ENCODE assay signal across 1 cellular context in the genomic region with DNA sequence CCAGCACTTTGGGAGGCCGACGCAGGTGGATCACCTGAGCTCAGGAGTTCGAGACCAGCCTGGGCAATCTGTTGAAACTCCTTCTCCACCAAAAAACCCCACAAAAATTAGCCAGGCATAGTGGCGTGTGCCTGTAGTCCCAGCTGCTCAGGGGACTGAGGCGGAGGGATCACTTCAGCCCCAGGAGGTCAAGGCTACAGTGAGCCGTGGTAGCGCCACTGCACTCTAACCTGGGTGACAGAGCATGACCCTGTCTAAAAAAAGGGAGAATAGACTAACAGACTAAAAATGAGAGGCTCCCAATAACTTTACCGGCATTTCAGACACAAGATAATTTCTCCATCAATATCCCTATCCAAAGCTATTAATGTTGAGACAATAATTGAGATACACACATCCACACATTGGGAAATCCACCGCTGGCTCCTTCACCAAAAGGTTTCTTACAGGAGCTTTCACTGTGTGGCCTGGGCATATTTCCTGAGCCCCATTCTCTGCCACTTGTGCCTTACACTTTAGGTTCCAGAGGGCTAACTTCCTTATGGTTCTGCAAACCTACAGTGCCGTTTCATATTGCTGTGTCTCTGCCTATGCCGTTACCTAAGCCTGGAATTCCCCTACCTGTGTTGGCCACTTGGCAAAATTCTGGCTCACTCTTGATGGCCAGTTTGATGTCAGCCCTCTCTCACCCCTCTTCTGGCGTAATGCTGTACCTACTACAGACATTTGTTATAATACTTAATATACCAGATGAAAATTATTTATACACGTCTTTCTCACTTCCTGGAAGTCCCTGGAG.
TF ChIP-seq lines count a peak whose summit lies in the region.

No MANE protein-coding gene starts in this region.

TF ChIP-seq in HepG2, 621 proteins besides CTCF, POLR2A, EP300 and RAD21 (continues in another document):
- TF ChIP-seq TBX2 (CRISPR knock-in tag; IDR thresholded peaks at IDR 0.05; ENCODE audit: borderline replicate concordance) (no peak), ZBTB33 (CRISPR knock-in tag; IDR thresholded peaks at IDR 0.05) (peak; percentile 84), SSRP1 (CRISPR knock-in tag; IDR thresholded peaks at IDR 0.05) (no peak), RBM22 (optimal IDR thresholded peaks at IDR 0.05; ENCODE audit: low read length) (no peak), ZNF691 (CRISPR knock-in tag; IDR thresholded peaks at IDR 0.05; ENCODE audit: borderline replicate concordance, low read depth) (no peak), POGZ (CRISPR knock-in tag; IDR thresholded peaks at IDR 0.05) (peak; percentile 18; the same call in 1 of the 2 replicates), RELA (CRISPR knock-in tag; IDR thresholded peaks at IDR 0.05) (peak; percentile 62; the same call in 1 of the 2 replicates), POGK (CRISPR knock-in tag; conservative IDR thresholded peaks at IDR 0.05) (no peak), ZNF629 (CRISPR knock-in tag; conservative IDR thresholded peaks at IDR 0.05) (no peak), NR2F2 (IDR thresholded peaks at IDR 0.05; ENCODE audit: borderline replicate concordance, low read depth) (no peak), ZNF234 (CRISPR knock-in tag; conservative IDR thresholded peaks at IDR 0.05) (no peak), CBX5 (CRISPR knock-in tag; IDR thresholded peaks at IDR 0.05; ENCODE audit: borderline replicate concordance) (no peak), ZSCAN29 (CRISPR knock-in tag; conservative IDR thresholded peaks at IDR 0.05) (no peak), MTA1 (CRISPR knock-in tag; IDR thresholded peaks at IDR 0.05; ENCODE audit: borderline replicate concordance) (no peak), HDAC2 (CRISPR knock-in tag; IDR thresholded peaks at IDR 0.05) (no peak), MIER3 (CRISPR knock-in tag; IDR thresholded peaks at IDR 0.05; ENCODE audit: borderline replicate concordance) (no peak), ZBTB8A (CRISPR knock-in tag; IDR thresholded peaks at IDR 0.05; ENCODE audit: borderline replicate concordance, low read depth) (no peak), CREM (IDR thresholded peaks at IDR 0.05) (no peak), CREM (CRISPR knock-in tag; IDR thresholded peaks at IDR 0.05) (no peak), MEIS1 (CRISPR knock-in tag; IDR thresholded peaks at IDR 0.05; ENCODE audit: borderline replicate concordance) (no peak), NFAT5 (CRISPR knock-in tag; IDR thresholded peaks at IDR 0.05) (no peak), ZMYM4 (CRISPR knock-in tag; IDR thresholded peaks at IDR 0.05) (peak; percentile 57), AKNA (CRISPR knock-in tag; IDR thresholded peaks at IDR 0.05; ENCODE audit: borderline replicate concordance) (no peak), NRL (CRISPR knock-in tag; IDR thresholded peaks at IDR 0.05; ENCODE audit: borderline replicate concordance) (no peak), MYC (CRISPR knock-in tag; IDR thresholded peaks at IDR 0.05; ENCODE audit: borderline replicate concordance) (no peak), ZNF883 (CRISPR knock-in tag; IDR thresholded peaks at IDR 0.05; ENCODE audit: not compliant biosample characterization) (no peak)
- TF ChIP-seq, protein P1, sequence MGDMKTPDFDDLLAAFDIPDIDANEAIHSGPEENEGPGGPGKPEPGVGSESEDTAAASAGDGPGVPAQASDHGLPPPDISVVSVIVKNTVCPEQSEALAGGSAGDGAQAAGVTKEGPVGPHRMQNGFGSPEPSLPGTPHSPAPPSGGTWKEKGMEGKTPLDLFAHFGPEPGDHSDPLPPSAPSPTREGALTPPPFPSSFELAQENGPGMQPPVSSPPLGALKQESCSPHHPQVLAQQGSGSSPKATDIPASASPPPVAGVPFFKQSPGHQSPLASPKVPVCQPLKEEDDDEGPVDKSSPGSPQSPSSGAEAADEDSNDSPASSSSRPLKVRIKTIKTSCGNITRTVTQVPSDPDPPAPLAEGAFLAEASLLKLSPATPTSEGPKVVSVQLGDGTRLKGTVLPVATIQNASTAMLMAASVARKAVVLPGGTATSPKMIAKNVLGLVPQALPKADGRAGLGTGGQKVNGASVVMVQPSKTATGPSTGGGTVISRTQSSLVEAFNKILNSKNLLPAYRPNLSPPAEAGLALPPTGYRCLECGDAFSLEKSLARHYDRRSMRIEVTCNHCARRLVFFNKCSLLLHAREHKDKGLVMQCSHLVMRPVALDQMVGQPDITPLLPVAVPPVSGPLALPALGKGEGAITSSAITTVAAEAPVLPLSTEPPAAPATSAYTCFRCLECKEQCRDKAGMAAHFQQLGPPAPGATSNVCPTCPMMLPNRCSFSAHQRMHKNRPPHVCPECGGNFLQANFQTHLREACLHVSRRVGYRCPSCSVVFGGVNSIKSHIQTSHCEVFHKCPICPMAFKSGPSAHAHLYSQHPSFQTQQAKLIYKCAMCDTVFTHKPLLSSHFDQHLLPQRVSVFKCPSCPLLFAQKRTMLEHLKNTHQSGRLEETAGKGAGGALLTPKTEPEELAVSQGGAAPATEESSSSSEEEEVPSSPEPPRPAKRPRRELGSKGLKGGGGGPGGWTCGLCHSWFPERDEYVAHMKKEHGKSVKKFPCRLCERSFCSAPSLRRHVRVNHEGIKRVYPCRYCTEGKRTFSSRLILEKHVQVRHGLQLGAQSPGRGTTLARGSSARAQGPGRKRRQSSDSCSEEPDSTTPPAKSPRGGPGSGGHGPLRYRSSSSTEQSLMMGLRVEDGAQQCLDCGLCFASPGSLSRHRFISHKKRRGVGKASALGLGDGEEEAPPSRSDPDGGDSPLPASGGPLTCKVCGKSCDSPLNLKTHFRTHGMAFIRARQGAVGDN (CRISPR knock-in tag; IDR thresholded peaks at IDR 0.05) = 0 out of 2 replicates have a peak, but pooled peaks have one; percentile 28
- TF ChIP-seq, protein P2, sequence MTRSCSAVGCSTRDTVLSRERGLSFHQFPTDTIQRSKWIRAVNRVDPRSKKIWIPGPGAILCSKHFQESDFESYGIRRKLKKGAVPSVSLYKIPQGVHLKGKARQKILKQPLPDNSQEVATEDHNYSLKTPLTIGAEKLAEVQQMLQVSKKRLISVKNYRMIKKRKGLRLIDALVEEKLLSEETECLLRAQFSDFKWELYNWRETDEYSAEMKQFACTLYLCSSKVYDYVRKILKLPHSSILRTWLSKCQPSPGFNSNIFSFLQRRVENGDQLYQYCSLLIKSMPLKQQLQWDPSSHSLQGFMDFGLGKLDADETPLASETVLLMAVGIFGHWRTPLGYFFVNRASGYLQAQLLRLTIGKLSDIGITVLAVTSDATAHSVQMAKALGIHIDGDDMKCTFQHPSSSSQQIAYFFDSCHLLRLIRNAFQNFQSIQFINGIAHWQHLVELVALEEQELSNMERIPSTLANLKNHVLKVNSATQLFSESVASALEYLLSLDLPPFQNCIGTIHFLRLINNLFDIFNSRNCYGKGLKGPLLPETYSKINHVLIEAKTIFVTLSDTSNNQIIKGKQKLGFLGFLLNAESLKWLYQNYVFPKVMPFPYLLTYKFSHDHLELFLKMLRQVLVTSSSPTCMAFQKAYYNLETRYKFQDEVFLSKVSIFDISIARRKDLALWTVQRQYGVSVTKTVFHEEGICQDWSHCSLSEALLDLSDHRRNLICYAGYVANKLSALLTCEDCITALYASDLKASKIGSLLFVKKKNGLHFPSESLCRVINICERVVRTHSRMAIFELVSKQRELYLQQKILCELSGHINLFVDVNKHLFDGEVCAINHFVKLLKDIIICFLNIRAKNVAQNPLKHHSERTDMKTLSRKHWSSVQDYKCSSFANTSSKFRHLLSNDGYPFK (CRISPR knock-in tag; IDR thresholded peaks at IDR 0.05; ENCODE audit: borderline replicate concordance) = no peak
